ENCODE assay signal across 27 cellular contexts in genomic region chr20:16930656-16931055, GRCh38.
A peak's percentile ranks its signal among the peaks of the same experiment; 100 is the strongest.
DNase-seq lines count a peak whose midpoint lies in the region; ATAC-seq, FAIRE-seq and TF ChIP-seq lines count a peak whose summit lies in the region.
"Had no signal": no experiment of that assay in that cellular context is flagged by ENCODE, and none has a peak within 500 bp of the region (broad histone marks: within the 10 kb centered on the region; RNA-seq: fewer than 3 reads in every experiment).

No MANE protein-coding gene starts in this region.

- no peak overlapping the region for H3K4me3 Mint-ChIP-seq in neural progenitor cell
- H3K4me3 Mint-ChIP-seq in activated T-cell treated with anti-CD3 and anti-CD28 coated beads, Interleukin-2, amount 50 U/mL, for 24 hours: no peak overlapping the region
- H3K4me3 Mint-ChIP-seq: CD14-positive monocyte; CD4-positive, alpha-beta T cell; CD8-positive, alpha-beta memory T cell; H9; HFFc6 had no signal

- no peaks in the 10 kb centered on the region for H3K79me2 ChIP-seq in GM23248 (ENCODE audit: insufficient read depth)
- no peaks in the 10 kb centered on the region for H3K79me2 ChIP-seq in H1 (ENCODE audit: control insufficient read depth in 1 of 2, insufficient read depth in 2 of 2, low read length in 2 of 2)
- H3K79me2 ChIP-seq in neural progenitor cell (ENCODE audit: low read depth): no peaks in the 10 kb centered on the region

- TF ChIP-seq CTCF in H1 (IDR thresholded peaks at IDR 0.05; ENCODE audit: control extremely low read depth in 1 of 3, insufficient read depth in 1 of 3, low read depth in 1 of 3, low read length in 3 of 3) (no peak), neural progenitor cell (IDR thresholded peaks at IDR 0.05) (no peak)

- POLR2A ChIA-PET in H1 (lab: Charles Lee; ENCODE audit: partially characterized antibody) (no interaction called here), HEK293T (lab: Yijun Ruan, JAX) (no interaction called here)

- no peaks in the 10 kb centered on the region for H3K23me2 ChIP-seq in H1 (ENCODE audit: low read depth, low read length)

- no peak overlapping the region for H4K8ac ChIP-seq in H1 (ENCODE audit: extremely low read depth, insufficient read depth, low read length)

- ATAC-seq in HG02623 (IDR thresholded peaks at IDR 0.05; ENCODE audit: unreplicated experiment): no peak
- ATAC-seq: A549, GM12878, HCT116 had no signal

- no peak overlapping the region for H4K5ac ChIP-seq in H1 (ENCODE audit: insufficient read length, low read depth, low read length)

- H3K4ac ChIP-seq in H1 (replicated peaks; ENCODE audit: insufficient read length, low read depth, low read length): no peak overlapping the region

- 0 out of 2 replicates have a peak overlapping the region, but pooled peaks have one; percentile 52 for H2BK5ac ChIP-seq in H1 (ENCODE audit: low read depth, low read length)

- H4K91ac ChIP-seq in H1 (replicated peaks; ENCODE audit: insufficient read length, low read length): no peak overlapping the region

- H3K9me3 Mint-ChIP-seq in neural progenitor cell: peaks cover 2% of the 10 kb centered on the region
- no peaks in the 10 kb centered on the region for H3K9me3 Mint-ChIP-seq in activated T-cell treated with anti-CD3 and anti-CD28 coated beads, Interleukin-2, amount 50 U/mL, for 24 hours
- H3K9me3 Mint-ChIP-seq: CD4-positive, alpha-beta T cell had no signal

- H3K4me2 ChIP-seq in GM23248 (ENCODE audit: unreplicated experiment) (peak overlapping the region; percentile 50), H1 (ENCODE audit: insufficient read depth in 1 of 2, low read depth in 2 of 2, low read length in 2 of 2) (no peak overlapping the region), neural progenitor cell (no peak overlapping the region)
- H3K4me2 ChIP-seq: A549; BLaER1 treated with 17β-estradiol and CSF1 and Interleukin-3, amounts not matched to agents 10 nM and 100 nM had no signal

- no peak for TF ChIP-seq POLR2A in H1 (IDR thresholded peaks at IDR 0.05; ENCODE audit: control extremely low read depth in 1 of 2, low read depth in 2 of 2, low read length in 2 of 2)

- H3K27ac Mint-ChIP-seq in neural progenitor cell: no peak overlapping the region
- no peak overlapping the region for H3K27ac Mint-ChIP-seq in activated T-cell treated with anti-CD3 and anti-CD28 coated beads, Interleukin-2, amount 50 U/mL, for 24 hours
- H3K27ac Mint-ChIP-seq: CD4-positive, alpha-beta T cell; CD8-positive, alpha-beta memory T cell; HFFc6 had no signal

- H2AFZ ChIP-seq in GM23248: no peak overlapping the region
- H2AFZ ChIP-seq in H1 (ENCODE audit: low read length): peak overlapping the region; percentile 49; the same call in 1 of the 2 replicates
- H2AFZ ChIP-seq in neural progenitor cell (replicated peaks): no peak overlapping the region

- no peaks in the 10 kb centered on the region for H3K27me3 ChIP-seq in GM23248 (replicated peaks; ENCODE audit: insufficient read depth)
- H3K27me3 ChIP-seq in H1 (replicated peaks in 1 of 4; ENCODE audit: control insufficient read depth in 3 of 4, extremely low read depth in 1 of 4, insufficient read depth in 3 of 4, low read length in 3 of 4): no peaks in the 10 kb centered on the region
- no peaks in the 10 kb centered on the region for H3K27me3 ChIP-seq in neural progenitor cell
- H3K27me3 ChIP-seq: BE2C; BLaER1 treated with 17β-estradiol and CSF1 and Interleukin-3, amounts not matched to agents 10 nM and 100 nM had no signal

- H3K9ac ChIP-seq in GM23248 (no peak overlapping the region), H1 (replicated peaks in 1 of 4; ENCODE audit: extremely low read depth in 1 of 4, low read depth in 3 of 4, low read length in 3 of 4) (no peak overlapping the region), neural progenitor cell (no peak overlapping the region)
- H3K9ac ChIP-seq: BLaER1 treated with 17β-estradiol and CSF1 and Interleukin-3, amounts not matched to agents 10 nM and 100 nM had no signal

- no peak overlapping the region for H2BK120ac ChIP-seq in H1 (replicated peaks; ENCODE audit: low read depth, low read length)

- TF ChIP-seq EP300 in H1 (IDR thresholded peaks at IDR 0.05; ENCODE audit: borderline replicate concordance in 1 of 2, low read depth in 2 of 2, low read length in 2 of 2): no peak

- H2AK5ac ChIP-seq in H1 (ENCODE audit: low read depth, low read length): no peak overlapping the region

- peaks cover 5% of the 10 kb centered on the region for H3K27me3 Mint-ChIP-seq in neural progenitor cell (ENCODE audit: insufficient read depth, low read depth)
- H3K27me3 Mint-ChIP-seq in activated T-cell treated with anti-CD3 and anti-CD28 coated beads, Interleukin-2, amount 50 U/mL, for 24 hours: no peaks in the 10 kb centered on the region
- H3K27me3 Mint-ChIP-seq: CD4-positive, alpha-beta T cell; CD8-positive, alpha-beta memory T cell had no signal

- no peaks in the 10 kb centered on the region for H3K9me2 ChIP-seq in GM23248 (ENCODE audit: insufficient read depth)

- H3F3A ChIP-seq in GM23248 (ENCODE audit: insufficient read depth) (peaks cover 9% of the 10 kb centered on the region), neural progenitor cell (ENCODE audit: low read depth) (no peaks in the 10 kb centered on the region)

- DNase-seq in GM23248 (no peak), NCI-H82 (lab: John Stamatoyannopoulos, UW) (peak; percentile 81), H1 (ENCODE audit: low read depth in 1 of 2, low spot score in 2 of 2) (no peak), neural progenitor cell (ENCODE audit: low spot score) (peak; percentile 23), HEK293T (ENCODE audit: extremely low spot score) (no peak)
- no peak for DNase-seq in activated T-cell treated with anti-CD3 and anti-CD28 coated beads, Interleukin-2, amount 50 U/mL, for 24 hours
- DNase-seq in stimulated activated CD8-positive, alpha-beta memory T cell treated with anti-CD3 and anti-CD28 coated beads, Interleukin-4, amount 100 ng/mL, for 48 hours: no peak
- DNase-seq: ACHN; AML-193; BE2C; CD4-positive, alpha-beta T cell; CD8-positive, alpha-beta memory T cell; DMS 273 treated with DMSO at 0.1 percent for 48 hours; DMS79; EL; GDM1; H9; HFFc6 had no signal

- H3K79me1 ChIP-seq in H1 (ENCODE audit: low read depth, low read length): no peaks in the 10 kb centered on the region

- H3K36me3 ChIP-seq in GM23248 (ENCODE audit: low read depth): no peaks in the 10 kb centered on the region
- H3K36me3 ChIP-seq in H1 (ENCODE audit: control insufficient read depth in 2 of 4, insufficient read depth in 4 of 4, low read length in 3 of 4): no peaks in the 10 kb centered on the region
- no peaks in the 10 kb centered on the region for H3K36me3 ChIP-seq in neural progenitor cell
- H3K36me3 ChIP-seq: BE2C; BLaER1 treated with 17β-estradiol and CSF1 and Interleukin-3, amounts not matched to agents 10 nM and 100 nM had no signal

- TF ChIP-seq RAD21 in H1 (IDR thresholded peaks at IDR 0.05 in 1 of 2, conservative IDR thresholded peaks at IDR 0.05 in 1 of 2; ENCODE audit: low read depth in 2 of 2, low read length in 2 of 2): 0 out of 4 replicates have a peak, but pooled peaks of 1 of the 2 experiments have one; percentile 5

- H3K9me3 ChIP-seq in GM23248 (ENCODE audit: low read depth) (no peaks in the 10 kb centered on the region), H1 (ENCODE audit: insufficient read depth in 2 of 2, low read depth in 1 of 2, low read length in 1 of 2) (no peaks in the 10 kb centered on the region), neural progenitor cell (ENCODE audit: low read depth) (no peaks in the 10 kb centered on the region)
- H3K9me3 ChIP-seq: A549, BE2C had no signal

- CTCF ChIA-PET in H1 (lab: Charles Lee; ENCODE audit: partially characterized antibody): interaction anchor here (1.2 kb wide), 1 partner anchor 109 kb away, joined by 6 read pairs; no protein-coding TSS in a partner anchor
- CTCF ChIA-PET in HEK293T (lab: Yijun Ruan, JAX): no interaction called here

- no peak overlapping the region for H3K27ac ChIP-seq in GM23248
- H3K27ac ChIP-seq in H1 (ENCODE audit: low read depth, low read length): no peak overlapping the region
- no peak overlapping the region for H3K27ac ChIP-seq in neural progenitor cell
- H3K27ac ChIP-seq: 22Rv1; A549; BLaER1 treated with 17β-estradiol and CSF1 and Interleukin-3, amounts not matched to agents 10 nM and 100 nM had no signal

- no peak overlapping the region for H3K56ac ChIP-seq in H1 (replicated peaks; ENCODE audit: insufficient read length, low read depth, low read length)

- no peak overlapping the region for H3K14ac ChIP-seq in H1 (ENCODE audit: insufficient read length)

- H3K23ac ChIP-seq in H1 (ENCODE audit: insufficient read length): no peak overlapping the region

- in situ Hi-C loops in GM23248 (cut with MboI): no loop called here

- H3K4me1 ChIP-seq in GM23248 (ENCODE audit: insufficient read depth): peaks cover 19% of the 10 kb centered on the region
- H3K4me1 ChIP-seq in H1 (replicated peaks in 1 of 4; ENCODE audit: control insufficient read depth in 3 of 4, insufficient read depth in 4 of 4, low read length in 3 of 4): no peaks in the 10 kb centered on the region
- no peaks in the 10 kb centered on the region for H3K4me1 ChIP-seq in neural progenitor cell
- H3K4me1 ChIP-seq: A549; BE2C; BLaER1 treated with 17β-estradiol and CSF1 and Interleukin-3, amounts not matched to agents 10 nM and 100 nM had no signal

- 26 to 29% methylated on average over 4 of the region's 4 CpGs for WGBS in GM23248 (ENCODE audit: low coverage in 1 of 2, low lambda C conversion rate in 2 of 2, missing lambda C conversion rate in 2 of 2), 2 experiments
- 79% methylated on average over 2 of the region's 4 CpGs; no CpG with 5 or more reads in 1 of the 2 experiments for WGBS in H1 (ENCODE audit: extremely low coverage in 1 of 2, insufficient coverage in 1 of 2, insufficient read length in 1 of 2, insufficient replicate concordance in 2 of 2, low coverage in 1 of 2, low lambda C conversion rate in 2 of 2, missing lambda C conversion rate in 1 of 2), 2 experiments

- H3K4me1 Mint-ChIP-seq in neural progenitor cell: no peaks in the 10 kb centered on the region
- H3K4me1 Mint-ChIP-seq in activated T-cell treated with anti-CD3 and anti-CD28 coated beads, Interleukin-2, amount 50 U/mL, for 24 hours (ENCODE audit: low read depth): no peaks in the 10 kb centered on the region
- H3K4me1 Mint-ChIP-seq: CD14-positive monocyte; CD8-positive, alpha-beta memory T cell had no signal

- H3K4me3 ChIP-seq in GM23248 (no peak overlapping the region), H1 (ENCODE audit: extremely low read depth in 1 of 4, insufficient read depth in 2 of 4, low read depth in 3 of 4, low read length in 4 of 4) (no peak overlapping the region), neural progenitor cell (no peak overlapping the region)
- H3K4me3 ChIP-seq: A549; BLaER1 treated with 17β-estradiol and CSF1 and Interleukin-3, amounts not matched to agents 10 nM and 100 nM; GM12878 had no signal

- H2BK12ac ChIP-seq in H1 (ENCODE audit: low read depth, low read length): 0 out of 2 replicates have a peak overlapping the region, but pooled peaks have one; percentile 9

- no peak for FAIRE-seq in H1 (lab: Jason Lieb, UNC)
- FAIRE-seq: A549, D721Med, GM12878, GM19239 had no signal

- H2BK15ac ChIP-seq in H1 (ENCODE audit: low read length): no peak overlapping the region

- H4K20me1 ChIP-seq in GM23248 (ENCODE audit: insufficient read depth) (no peaks in the 10 kb centered on the region), H1 (replicated peaks in 1 of 2; ENCODE audit: control insufficient read depth in 1 of 2, insufficient read depth in 2 of 2, low read length in 2 of 2) (no peaks in the 10 kb centered on the region), neural progenitor cell (ENCODE audit: low read depth) (no peaks in the 10 kb centered on the region)
- H4K20me1 ChIP-seq: BLaER1 treated with 17β-estradiol and CSF1 and Interleukin-3, amounts not matched to agents 10 nM and 100 nM had no signal

- H3K18ac ChIP-seq in H1 (ENCODE audit: extremely low read depth, low read length): no peak overlapping the region

- H2BK20ac ChIP-seq in H1 (ENCODE audit: low read length): no peak overlapping the region

- no peaks in the 10 kb centered on the region for H3K36me3 Mint-ChIP-seq in neural progenitor cell
- H3K36me3 Mint-ChIP-seq in activated T-cell treated with anti-CD3 and anti-CD28 coated beads, Interleukin-2, amount 50 U/mL, for 24 hours (ENCODE audit: low read depth): no peaks in the 10 kb centered on the region
- H3K36me3 Mint-ChIP-seq: CD14-positive monocyte; CD8-positive, alpha-beta memory T cell had no signal

Comparison
In these comparisons a context has a peak if more than half of its experiments do, and no peak if none do; other contexts are left out.
1. DNase-seq: peak in NCI-H82 (single experiment) and neural progenitor cell (single experiment); none in GM23248 (single experiment), H1 (0 of 2), HEK293T (single experiment), activated T-cell treated with anti-CD3 and anti-CD28 coated beads, Interleukin-2, amount 50 U/mL, for 24 hours (single experiment) and stimulated activated CD8-positive, alpha-beta memory T cell treated with anti-CD3 and anti-CD28 coated beads, Interleukin-4, amount 100 ng/mL, for 48 hours (single experiment).